Comparison of ENCODE assay signal across 8 cellular contexts in genomic region chr2:70643715-70644114, GRCh38.
DNase-seq lines count a peak whose midpoint lies in the region; ATAC-seq and TF ChIP-seq lines count a peak whose summit lies in the region.

No MANE protein-coding gene starts in this region.

- WGBS in hepatocyte (ENCODE audit: low lambda C conversion rate, missing lambda C conversion rate) = 72% methylated on average over 12 of the region's 12 CpGs

- H3K27ac Mint-ChIP-seq in T-helper 2 cell treated with Interferon-gamma antibody and Interleukin-4, amounts not matched to agents 5 μg/mL and 100 μg/mL, for 36 hours = no peak overlapping the region

- no peak for DNase-seq in DND-41
- peak; percentile 28 for DNase-seq in HPDE6-E6E7 (ENCODE audit: extremely low spot score)
- DNase-seq in SJCRH30 = peak; percentile 34 to 74
- no peak for DNase-seq in hepatocyte (ENCODE audit: low spot score)
- DNase-seq in T-helper 2 cell treated with Interferon-gamma antibody and Interleukin-4, amounts not matched to agents 5 μg/mL and 100 μg/mL, for 36 hours (ENCODE audit: low spot score) = no peak
- no peak for DNase-seq in NCI-H345 treated with DMSO at 0.1 percent for 48 hours (lab: John Stamatoyannopoulos, UW; ENCODE audit: unreplicated experiment)

- H3K27ac ChIP-seq in DND-41 (ENCODE audit: low read length) = no peak overlapping the region
- H3K27ac ChIP-seq in SJCRH30 = no peak overlapping the region
- no peak overlapping the region for H3K27ac ChIP-seq in hepatocyte

- peaks cover 15% of the 10 kb centered on the region for H3K4me1 Mint-ChIP-seq in T-helper 2 cell treated with Interferon-gamma antibody and Interleukin-4, amounts not matched to agents 5 μg/mL and 100 μg/mL, for 36 hours (ENCODE audit: low read depth)

- no peak overlapping the region for H2AFZ ChIP-seq in DND-41 (ENCODE audit: low read depth, low read length)
- no peak overlapping the region for H2AFZ ChIP-seq in hepatocyte

- ATAC-seq in DND-41 (ENCODE audit: insufficient read depth, low read depth) = no peak
- ATAC-seq in GM18861 (IDR thresholded peaks at IDR 0.05; ENCODE audit: unreplicated experiment) = no peak
- ATAC-seq in GM18868 (IDR thresholded peaks at IDR 0.05; ENCODE audit: unreplicated experiment) = no peak

- no peaks in the 10 kb centered on the region for H3K36me3 ChIP-seq in DND-41 (ENCODE audit: insufficient read depth, low read length)
- no peaks in the 10 kb centered on the region for H3K36me3 ChIP-seq in SJCRH30
- no peaks in the 10 kb centered on the region for H3K36me3 ChIP-seq in hepatocyte (replicated peaks; ENCODE audit: insufficient read depth, low read depth)

- TF ChIP-seq CTCF in DND-41 (IDR thresholded peaks at IDR 0.05; ENCODE audit: borderline replicate concordance, extremely low read depth, low read length, poor library complexity, severe bottlenecking) (peak; percentile 45), hepatocyte (IDR thresholded peaks at IDR 0.05; ENCODE audit: poor library complexity) (peak; percentile 30)

- H3K27me3 ChIP-seq in DND-41 (ENCODE audit: insufficient read depth, low read length, poor library complexity) = peaks cover 7% of the 10 kb centered on the region
- no peaks in the 10 kb centered on the region for H3K27me3 ChIP-seq in SJCRH30
- H3K27me3 ChIP-seq in hepatocyte = peaks cover 17% of the 10 kb centered on the region

- H3K9me3 Mint-ChIP-seq in T-helper 2 cell treated with Interferon-gamma antibody and Interleukin-4, amounts not matched to agents 5 μg/mL and 100 μg/mL, for 36 hours = no peaks in the 10 kb centered on the region

- H3K9me3 ChIP-seq in DND-41 (ENCODE audit: insufficient read depth, low read length, severe bottlenecking) (no peaks in the 10 kb centered on the region), SJCRH30 (replicated peaks) (no peaks in the 10 kb centered on the region), hepatocyte (ENCODE audit: low read depth) (no peaks in the 10 kb centered on the region)

- H3K79me2 ChIP-seq in DND-41 (ENCODE audit: insufficient read depth, low read length) (no peaks in the 10 kb centered on the region), hepatocyte (no peaks in the 10 kb centered on the region)

- no peaks in the 10 kb centered on the region for H3K36me3 Mint-ChIP-seq in T-helper 2 cell treated with Interferon-gamma antibody and Interleukin-4, amounts not matched to agents 5 μg/mL and 100 μg/mL, for 36 hours (ENCODE audit: low read depth)

- no peak overlapping the region for H3K4me3 Mint-ChIP-seq in T-helper 2 cell treated with Interferon-gamma antibody and Interleukin-4, amounts not matched to agents 5 μg/mL and 100 μg/mL, for 36 hours

- peaks cover 16% of the 10 kb centered on the region for H3K4me1 ChIP-seq in DND-41 (ENCODE audit: insufficient read depth, low read length)
- no peaks in the 10 kb centered on the region for H3K4me1 ChIP-seq in SJCRH30
- H3K4me1 ChIP-seq in hepatocyte (ENCODE audit: insufficient read depth) = no peaks in the 10 kb centered on the region

- no peak overlapping the region for H3K4me2 ChIP-seq in DND-41 (ENCODE audit: insufficient read depth, low read length)
- H3K4me2 ChIP-seq in hepatocyte = no peak overlapping the region

- H4K20me1 ChIP-seq in DND-41 (ENCODE audit: insufficient read depth, low read length) (no peaks in the 10 kb centered on the region), hepatocyte (ENCODE audit: insufficient read depth, poor library complexity, severe bottlenecking) (no peaks in the 10 kb centered on the region)

- peaks cover 3% of the 10 kb centered on the region for H3K27me3 Mint-ChIP-seq in T-helper 2 cell treated with Interferon-gamma antibody and Interleukin-4, amounts not matched to agents 5 μg/mL and 100 μg/mL, for 36 hours (ENCODE audit: low read depth)

- no peaks in the 10 kb centered on the region for H3K9me2 ChIP-seq in hepatocyte (replicated peaks; ENCODE audit: insufficient read depth)

- no peak overlapping the region for H3K9ac ChIP-seq in DND-41 (ENCODE audit: low read depth, low read length)

- H3K4me3 ChIP-seq in DND-41 (ENCODE audit: low read depth in 1 of 2, low read length in 2 of 2) (no peak overlapping the region), SJCRH30 (no peak overlapping the region), hepatocyte (no peak overlapping the region)

Comparison
In these comparisons a context has a peak if more than half of its experiments do, and no peak if none do; other contexts are left out.
1. DNase-seq: peak in HPDE6-E6E7 (single experiment) and SJCRH30 (2 of 2); none in DND-41 (single experiment), hepatocyte (single experiment), T-helper 2 cell treated with Interferon-gamma antibody and Interleukin-4, amounts not matched to agents 5 μg/mL and 100 μg/mL, for 36 hours (single experiment) and NCI-H345 treated with DMSO at 0.1 percent for 48 hours (single experiment).